ENCODE assay signal across 10 cellular contexts in the genomic region with DNA sequence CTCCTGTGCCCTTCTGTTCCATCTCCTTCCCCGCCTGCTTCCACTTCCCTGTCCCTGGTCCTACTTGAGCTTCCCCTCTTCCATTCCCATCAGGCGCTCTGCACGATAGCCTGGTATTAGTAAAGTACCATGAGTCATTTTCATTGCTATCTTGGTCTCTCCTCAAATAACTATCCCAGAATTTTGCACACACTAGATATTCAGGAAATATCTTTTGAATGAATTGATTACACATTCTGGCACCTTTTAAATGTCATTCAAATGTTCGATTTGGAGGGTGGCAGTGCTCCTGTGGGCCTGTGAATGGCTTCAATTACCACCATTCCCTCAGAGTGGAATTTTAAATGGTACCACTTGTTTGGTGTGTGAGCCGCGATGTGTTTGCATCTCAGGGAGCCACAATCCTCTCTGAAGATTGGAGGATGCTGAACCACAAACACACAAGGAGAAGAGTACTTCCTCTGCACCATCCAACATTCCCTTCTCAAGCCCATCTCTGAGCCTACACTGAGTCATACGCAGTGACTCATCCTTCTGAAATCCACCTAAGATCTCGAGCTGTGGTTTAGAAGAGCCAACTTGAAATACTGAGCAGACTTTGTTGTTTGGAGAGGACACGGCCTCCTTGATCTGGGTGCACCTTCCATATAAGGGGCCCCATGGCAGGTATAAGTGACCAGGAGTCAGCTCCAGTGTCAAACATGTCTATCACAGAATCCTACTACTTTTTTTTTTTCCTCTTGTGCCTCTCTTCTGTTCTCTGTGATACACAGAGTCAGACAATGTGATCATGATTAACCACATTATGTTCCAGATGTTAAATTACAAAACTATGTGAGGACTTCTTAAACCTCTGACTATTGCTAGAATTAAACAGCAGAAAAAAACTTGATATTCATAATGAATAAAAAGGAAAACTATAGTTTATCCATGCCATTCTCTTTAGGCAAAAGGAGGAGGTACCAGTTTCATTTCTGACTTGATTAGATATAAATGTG.
DNase-seq lines count a peak whose midpoint lies in the region; ATAC-seq, FAIRE-seq and TF ChIP-seq lines count a peak whose summit lies in the region.
"Had no signal": no experiment of that assay in that cellular context is flagged by ENCODE, and none has a peak within 500 bp of the region (broad histone marks: within the 10 kb centered on the region; RNA-seq: fewer than 3 reads in every experiment).

No MANE protein-coding gene starts in this region.

- H3K4me3 ChIP-seq in SJSA1 (no peak overlapping the region), fibroblast of villous mesenchyme (ENCODE audit: low read depth, low read length) (no peak overlapping the region)

- peak overlapping the region; percentile 76 for H3K27ac ChIP-seq in SJSA1

- ATAC-seq in stimulated activated effector memory CD8-positive, alpha-beta T cell treated with anti-CD3 and anti-CD28 coated beads, Interleukin-12 subunit alpha, Interleukin-12 subunit beta, amount 100 ng/mL, for 72 hours = peak; percentile 54
- ATAC-seq in GM18858 (IDR thresholded peaks at IDR 0.05; ENCODE audit: unreplicated experiment) (no peak), GM19452 (IDR thresholded peaks at IDR 0.05; ENCODE audit: unreplicated experiment) (no peak)

- no peaks in the 10 kb centered on the region for H3K27me3 ChIP-seq in SJSA1 (replicated peaks)

- H3K4me1 ChIP-seq in SJSA1 (replicated peaks) = peaks cover 31% of the 10 kb centered on the region

- FAIRE-seq in H54 (lab: Jason Lieb, UNC) = peak; percentile 100

- H3K36me3 ChIP-seq in SJSA1 = no peaks in the 10 kb centered on the region

- TF ChIP-seq POLR2A in H54 (IDR thresholded peaks at IDR 0.05; ENCODE audit: low read depth, low read length) = no peak

- peaks cover 2% of the 10 kb centered on the region for H3K9me3 Mint-ChIP-seq in stimulated activated effector memory CD8-positive, alpha-beta T cell treated with anti-CD3 and anti-CD28 coated beads, Interleukin-12 subunit alpha, Interleukin-12 subunit beta, amount 100 ng/mL, for 72 hours
- H3K9me3 Mint-ChIP-seq: stimulated activated naive CD8-positive, alpha-beta T cell treated with anti-CD3 and anti-CD28 coated beads, Interleukin-15, Interleukin-2, amounts not matched to agents 100 ng/mL and 50 ng/mL, for 24 hours had no signal

- H3K9me3 ChIP-seq in SJSA1 (replicated peaks) = no peaks in the 10 kb centered on the region

- H3K27ac Mint-ChIP-seq in stimulated activated effector memory CD8-positive, alpha-beta T cell treated with anti-CD3 and anti-CD28 coated beads, Interleukin-12 subunit alpha, Interleukin-12 subunit beta, amount 100 ng/mL, for 72 hours = no peak overlapping the region
- H3K27ac Mint-ChIP-seq: stimulated activated naive CD8-positive, alpha-beta T cell treated with anti-CD3 and anti-CD28 coated beads, Interleukin-15, Interleukin-2, amounts not matched to agents 100 ng/mL and 50 ng/mL, for 24 hours had no signal

- no peaks in the 10 kb centered on the region for H3K4me1 Mint-ChIP-seq in stimulated activated effector memory CD8-positive, alpha-beta T cell treated with anti-CD3 and anti-CD28 coated beads, Interleukin-12 subunit alpha, Interleukin-12 subunit beta, amount 100 ng/mL, for 72 hours

- DNase-seq in H54 (ENCODE audit: insufficient read length, low spot score) (peak; percentile 75), SJSA1 (ENCODE audit: low read depth in 1 of 2, low spot score in 2 of 2) (peak; percentile 86 to 97), fibroblast of villous mesenchyme (ENCODE audit: low read depth) (peak; percentile 97), ecto neural progenitor cell (ENCODE audit: low spot score) (no peak), GM19238 (ENCODE audit: insufficient read length, low spot score) (no peak)
- DNase-seq in stimulated activated effector memory CD8-positive, alpha-beta T cell treated with anti-CD3 and anti-CD28 coated beads, Interleukin-12 subunit alpha, Interleukin-12 subunit beta, amount 100 ng/mL, for 72 hours (ENCODE audit: low spot score in 2 of 2) = no peak
- DNase-seq: NCI-H1930 had no signal

- H3K4me3 Mint-ChIP-seq in stimulated activated effector memory CD8-positive, alpha-beta T cell treated with anti-CD3 and anti-CD28 coated beads, Interleukin-12 subunit alpha, Interleukin-12 subunit beta, amount 100 ng/mL, for 72 hours = no peak overlapping the region
- H3K4me3 Mint-ChIP-seq: stimulated activated naive CD8-positive, alpha-beta T cell treated with anti-CD3 and anti-CD28 coated beads, Interleukin-15, Interleukin-2, amounts not matched to agents 100 ng/mL and 50 ng/mL, for 24 hours had no signal

- no peaks in the 10 kb centered on the region for H3K36me3 Mint-ChIP-seq in stimulated activated effector memory CD8-positive, alpha-beta T cell treated with anti-CD3 and anti-CD28 coated beads, Interleukin-12 subunit alpha, Interleukin-12 subunit beta, amount 100 ng/mL, for 72 hours

- no peak for TF ChIP-seq CTCF in fibroblast of villous mesenchyme (IDR thresholded peaks at IDR 0.05; ENCODE audit: insufficient read depth, low read depth, low read length)

Comparison
In these comparisons a context has a peak if more than half of its experiments do, and no peak if none do; other contexts are left out.
1. DNase-seq: peak in H54 (single experiment), SJSA1 (2 of 2) and fibroblast of villous mesenchyme (single experiment); none in stimulated activated effector memory CD8-positive, alpha-beta T cell treated with anti-CD3 and anti-CD28 coated beads, Interleukin-12 subunit alpha, Interleukin-12 subunit beta, amount 100 ng/mL, for 72 hours (0 of 2), ecto neural progenitor cell (single experiment) and GM19238 (single experiment).